ENCODE assay signal across 7 cellular contexts in genomic region chr2:238370482-238371372, GRCh38. TPM values are rescaled to one million over a fixed set of nuclear protein-coding genes. Genes with fewer than 3 reads are reported as not detected.
DNase-seq lines count a peak whose midpoint lies in the region; ATAC-seq and TF ChIP-seq lines count a peak whose summit lies in the region.

No MANE protein-coding gene starts in this region.

- H3K27ac Mint-ChIP-seq in T-helper 17 cell = no peak overlapping the region

- no peaks in the 10 kb centered on the region for H3K27me3 Mint-ChIP-seq in T-helper 17 cell

- no peak for TF ChIP-seq POLR2A in body of pancreas (IDR thresholded peaks at IDR 0.05)

- 40 to 41% methylated on average over 15 of the region's 15 CpGs for WGBS in body of pancreas, 2 donors

- ATAC-seq in T-helper 17 cell (peak; percentile 71), body of pancreas (peak; percentile 81), HG03045 (IDR thresholded peaks at IDR 0.05; ENCODE audit: unreplicated experiment) (no peak)

- H3K4me1 Mint-ChIP-seq in T-helper 17 cell = peaks cover 15% of the 10 kb centered on the region

- DNase-seq in GM04504 (ENCODE audit: low read depth) = peak; percentile 40
- DNase-seq in LNCaP clone FGC (ENCODE audit: low read depth) = no peak
- DNase-seq in T-helper 17 cell = peak in 2 of 3 donors; percentile 19 to 29
- peak; percentile 62 to 73 (median 68) for DNase-seq in body of pancreas
- peak; percentile 34 for DNase-seq in kidney tubule cell (ENCODE audit: low spot score)
- DNase-seq in stimulated activated CD4-positive, alpha-beta T cell treated with anti-CD3 and anti-CD28 coated beads, TNF-alpha, amount 100 ng/mL, for 1 hour (ENCODE audit: low read depth in 3 of 3, low spot score in 1 of 3) = peak in 2 of 3 donors; percentile 9 to 21

- intact Hi-C loops in body of pancreas (cut with DNase I) = no loop called here

- no peak overlapping the region for H3K27ac ChIP-seq in body of pancreas

- H3K9me3 ChIP-seq in T-helper 17 cell (ENCODE audit: control insufficient read depth, low read length, poor library complexity, severe bottlenecking) = no peaks in the 10 kb centered on the region
- H3K9me3 ChIP-seq in body of pancreas = no peaks in the 10 kb centered on the region

- TF ChIP-seq CTCF in LNCaP clone FGC (IDR thresholded peaks at IDR 0.05; ENCODE audit: control insufficient read depth, extremely low read depth, insufficient read depth) (peak; percentile 76), body of pancreas (IDR thresholded peaks at IDR 0.05) (peak; percentile 41 to 87 (median 80))

- peaks cover 8% of the 10 kb centered on the region for H3K36me3 Mint-ChIP-seq in T-helper 17 cell (ENCODE audit: low read depth)

- no peak overlapping the region for H3K4me3 Mint-ChIP-seq in T-helper 17 cell

- no peaks in the 10 kb centered on the region for H3K27me3 ChIP-seq in body of pancreas

- no peaks in the 10 kb centered on the region for H3K36me3 ChIP-seq in body of pancreas (replicated peaks in 1 of 2; ENCODE audit: insufficient read depth in 1 of 2, low read depth in 2 of 2)

- H3K4me1 ChIP-seq in body of pancreas = peaks cover 5% of the 10 kb centered on the region

- H3K4me3 ChIP-seq in LNCaP clone FGC (ENCODE audit: low read depth, low read length) (no peak overlapping the region), body of pancreas (no peak overlapping the region)

RNA-seq across cellular contexts. Expression of gene TRAF3IP1, which starts 50.4 kb away (rescaled TPM):
- total RNA-seq in T-helper 17 cell (1 to 10 TPM; 8.9 to 9.3 TPM), body of pancreas (10 to 100 TPM in 1 of 2 donors, 1 to 10 TPM in 1; 5.4 to 10.9 TPM)

RNA-seq across cellular contexts. Expression of gene ASB1, which starts 56.0 kb away (rescaled TPM):
- total RNA-seq in T-helper 17 cell = 10 to 100 TPM; 11.9 to 14.3 TPM
- 1 to 10 TPM; 6.6 to 9.9 TPM for total RNA-seq in body of pancreas
